Comparison of ENCODE assay signal across 9 cellular contexts in the genomic region with DNA sequence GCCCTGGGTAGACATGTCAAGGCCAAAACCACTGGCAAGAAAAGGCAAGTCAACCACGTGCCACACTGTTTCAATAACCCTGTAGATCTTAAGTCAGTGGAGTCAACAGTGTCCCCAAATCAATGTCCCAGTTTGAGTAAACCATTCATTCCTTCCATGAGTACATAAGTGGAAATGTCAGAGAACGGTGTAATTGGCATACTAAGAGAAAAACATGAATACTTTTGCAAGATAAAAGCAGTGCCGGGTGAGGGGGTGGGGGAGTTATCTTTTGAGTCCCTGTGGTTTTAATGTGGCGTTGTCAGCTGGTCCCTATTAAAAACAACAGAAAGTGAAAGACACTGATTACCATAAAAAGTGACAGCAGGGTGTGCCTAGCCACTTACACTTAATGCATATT. TPM values are rescaled to one million over a fixed set of nuclear protein-coding genes. Genes with fewer than 3 reads are reported as not detected.
DNase-seq lines count a peak whose midpoint lies in the region; ATAC-seq and TF ChIP-seq lines count a peak whose summit lies in the region.
"Had no signal": no experiment of that assay in that cellular context is flagged by ENCODE, and none has a peak within 500 bp of the region (broad histone marks: within the 10 kb centered on the region; RNA-seq: fewer than 3 reads in every experiment).

No MANE protein-coding gene starts in this region.

- H2BK5ac ChIP-seq in mesendoderm (ENCODE audit: low read length), result no peak overlapping the region

- H2BK120ac ChIP-seq in mesendoderm (ENCODE audit: low read depth, low read length), result no peak overlapping the region

- no CpG with 5 or more reads among the region's 4 CpGs for WGBS in mesendoderm (ENCODE audit: extremely low coverage, insufficient coverage, low lambda C conversion rate)

- no peak overlapping the region for H2BK15ac ChIP-seq in mesendoderm (replicated peaks; ENCODE audit: low read depth)

- H3K79me2 ChIP-seq in mesendoderm (ENCODE audit: control insufficient read depth, insufficient read depth, low read length) (no peaks in the 10 kb centered on the region), osteoblast (ENCODE audit: insufficient read depth, low read length) (peaks cover 10% of the 10 kb centered on the region)

- intact Hi-C loops in Caco-2 (cut with micrococcal nuclease; ENCODE audit: unreplicated experiment), result loop anchor here (5.0 to 10.0 kb wide), 3 partner anchors 175 to 465 kb away; no protein-coding TSS in a partner anchor

- H3K4me3 Mint-ChIP-seq in Caco-2 (ENCODE audit: unreplicated experiment), result no peak overlapping the region
- H3K4me3 Mint-ChIP-seq: nephron had no signal

- POLR2A ChIA-PET in Caco-2 (lab: Charles Lee), result no interaction called here

- H3K4me3 ChIP-seq in mesendoderm (ENCODE audit: low read length) (no peak overlapping the region), osteoblast (ENCODE audit: insufficient read depth, low read length) (no peak overlapping the region), Caco-2 (ENCODE audit: low read depth, low read length) (no peak overlapping the region)

- no peak overlapping the region for H3K18ac ChIP-seq in mesendoderm (ENCODE audit: low read length)

- H3K9ac ChIP-seq in mesendoderm (ENCODE audit: low read length), result no peak overlapping the region

- peak; percentile 55 for DNase-seq in activated T-helper 9 cell treated with anti-CD3 and anti-CD28 coated beads, Interleukin-2, amount 50 U/mL, for 16 hours (ENCODE audit: low read depth)
- peak; percentile 37 to 52 for DNase-seq in stimulated activated CD8-positive, alpha-beta memory T cell treated with anti-CD3 and anti-CD28 coated beads, Interleukin-2, amount 100 ng/mL, for 48 hours (ENCODE audit: low read depth in 2 of 2)
- no peak for DNase-seq in mesendoderm
- DNase-seq in osteoblast (ENCODE audit: insufficient read length, low spot score, missing footprints), result no peak
- no peak for DNase-seq in Caco-2

- H3K79me1 ChIP-seq in mesendoderm (ENCODE audit: low read length), result peaks cover 1% of the 10 kb centered on the region

- H3K23ac ChIP-seq in mesendoderm (ENCODE audit: low read length), result no peak overlapping the region

- H3K36me3 ChIP-seq in mesendoderm (ENCODE audit: control insufficient read depth, insufficient read depth, low read length) (no peaks in the 10 kb centered on the region), osteoblast (ENCODE audit: insufficient read depth, low read length) (peaks cover 8% of the 10 kb centered on the region), Caco-2 (ENCODE audit: control insufficient read depth, insufficient read depth, low read length) (no peaks in the 10 kb centered on the region)

- no peak overlapping the region for H3K56ac ChIP-seq in mesendoderm (ENCODE audit: low read length)

- H4K8ac ChIP-seq in mesendoderm (ENCODE audit: low read depth, low read length), result no peak overlapping the region

- CTCF ChIA-PET in Caco-2 (lab: Charles Lee), result interaction anchor here (0.6 kb wide), 1 partner anchor 702 kb away, joined by 4 read pairs; no protein-coding TSS in a partner anchor

- H4K20me1 ChIP-seq in osteoblast (ENCODE audit: insufficient read depth, low read length), result peaks cover 11% of the 10 kb centered on the region

- H3K27ac ChIP-seq in mesendoderm (ENCODE audit: low read depth, low read length) (no peak overlapping the region), osteoblast (ENCODE audit: low read depth, low read length) (no peak overlapping the region)

- peak; percentile 50 for ATAC-seq in GM19452 (IDR thresholded peaks at IDR 0.05; ENCODE audit: unreplicated experiment)
- ATAC-seq in HG03432 (IDR thresholded peaks at IDR 0.05; ENCODE audit: unreplicated experiment), result peak; percentile 87
- ATAC-seq in HG03280 (IDR thresholded peaks at IDR 0.05; ENCODE audit: unreplicated experiment), result no peak

- H3K27me3 ChIP-seq in mesendoderm (ENCODE audit: insufficient read depth, low read length, poor library complexity) (no peaks in the 10 kb centered on the region), osteoblast (ENCODE audit: insufficient read depth, low read length) (no peaks in the 10 kb centered on the region), Caco-2 (replicated peaks; ENCODE audit: control insufficient read depth, insufficient read depth, low read length) (no peaks in the 10 kb centered on the region)

- H3K9me3 ChIP-seq in osteoblast (ENCODE audit: low read depth, low read length), result no peaks in the 10 kb centered on the region
- no peaks in the 10 kb centered on the region for H3K9me3 ChIP-seq in Caco-2

- H3K9me3 Mint-ChIP-seq in Caco-2 (ENCODE audit: unreplicated experiment), result no peaks in the 10 kb centered on the region
- H3K9me3 Mint-ChIP-seq: nephron had no signal

- no peaks in the 10 kb centered on the region for H3K27me3 Mint-ChIP-seq in Caco-2 (ENCODE audit: insufficient read depth, unreplicated experiment)

- H3K4me1 Mint-ChIP-seq in Caco-2 (ENCODE audit: low read depth, unreplicated experiment), result no peaks in the 10 kb centered on the region

- H3K4ac ChIP-seq in mesendoderm (ENCODE audit: low read depth, low read length), result no peak overlapping the region

- H3K4me1 ChIP-seq in mesendoderm (ENCODE audit: control insufficient read depth, low read depth, low read length), result no peaks in the 10 kb centered on the region
- H3K4me1 ChIP-seq in osteoblast (ENCODE audit: insufficient read depth, low read length), result peaks cover 4% of the 10 kb centered on the region
- H3K4me1 ChIP-seq in Caco-2, result no peaks in the 10 kb centered on the region

- TF ChIP-seq CTCF in osteoblast (IDR thresholded peaks at IDR 0.05; ENCODE audit: extremely low read depth, low read depth, low read length) (no peak), Caco-2 (IDR thresholded peaks at IDR 0.05; ENCODE audit: insufficient read depth in 1 of 2, low read depth in 1 of 2, low read length in 1 of 2, severe bottlenecking in 1 of 2, unreplicated experiment in 1 of 2) (no peak)

- H4K5ac ChIP-seq in mesendoderm (ENCODE audit: low read length), result no peak overlapping the region

- H2AK5ac ChIP-seq in mesendoderm (ENCODE audit: low read length), result no peak overlapping the region

- no peak overlapping the region for H3K4me2 ChIP-seq in mesendoderm (ENCODE audit: low read length)
- no peak overlapping the region for H3K4me2 ChIP-seq in osteoblast (ENCODE audit: insufficient read depth, low read length)

- no peak overlapping the region for H2AFZ ChIP-seq in osteoblast (ENCODE audit: low read length)

- H3K36me3 Mint-ChIP-seq in Caco-2 (ENCODE audit: insufficient read depth, unreplicated experiment), result no peaks in the 10 kb centered on the region

- no peak overlapping the region for H3K27ac Mint-ChIP-seq in Caco-2 (ENCODE audit: unreplicated experiment)
- H3K27ac Mint-ChIP-seq: nephron had no signal

- no TSS peak for BruUV-seq in Caco-2 (replicated peaks; lab: Mats Ljungman, UMichigan)

RNA-seq across cellular contexts. Expression of gene RSU1, which starts 37.8 kb away (rescaled TPM):
- 98.5 TPM for polyA plus RNA-seq in mesendoderm (2013, experiment 1 of 2)
- 104 TPM for polyA plus RNA-seq in mesendoderm (2013, experiment 2 of 2)
- total RNA-seq in osteoblast, result 94.1 and 100 TPM in 2 replicates
- 62.0 and 66.6 TPM in 2 replicates for total RNA-seq in Caco-2 (2022)

Comparison
In these comparisons a context has a peak if more than half of its experiments do, and no peak if none do; other contexts are left out.
1. DNase-seq: peak in activated T-helper 9 cell treated with anti-CD3 and anti-CD28 coated beads, Interleukin-2, amount 50 U/mL, for 16 hours (single experiment) and stimulated activated CD8-positive, alpha-beta memory T cell treated with anti-CD3 and anti-CD28 coated beads, Interleukin-2, amount 100 ng/mL, for 48 hours (2 of 2); none in mesendoderm (single experiment), osteoblast (single experiment) and Caco-2 (0 of 2).